ENCODE assay signal across 1 cellular context in genomic region chr2:190528521-190529001, GRCh38.
TF ChIP-seq lines count a peak whose summit lies in the region.

No MANE protein-coding gene starts in this region.

TF ChIP-seq in HCT116, 20 proteins besides CTCF, POLR2A, EP300 and RAD21:
- TF ChIP-seq REST (IDR thresholded peaks at IDR 0.05; ENCODE audit: low read depth): no peak
- no peak for TF ChIP-seq FOSL1 (IDR thresholded peaks at IDR 0.05; ENCODE audit: low read depth)
- no peak for TF ChIP-seq ZNF274 (IDR thresholded peaks at IDR 0.05; ENCODE audit: low read depth, low read length)
- peak; percentile 70 for TF ChIP-seq CEBPB (IDR thresholded peaks at IDR 0.05; ENCODE audit: low read depth)
- TF ChIP-seq SRF (IDR thresholded peaks at IDR 0.05; ENCODE audit: low read depth): no peak
- TF ChIP-seq ZFX (IDR thresholded peaks at IDR 0.05): no peak
- no peak for TF ChIP-seq EZH2 (IDR thresholded peaks at IDR 0.05)
